ENCODE assay signal across 29 cellular contexts in genomic region chr5:94276056-94276455, GRCh38.
"Had no signal": no experiment of that assay in that cellular context is flagged by ENCODE, and none has a peak within 500 bp of the region (broad histone marks: within the 10 kb centered on the region; RNA-seq: fewer than 3 reads in every experiment).

No MANE protein-coding gene starts in this region.

- H3K27ac ChIP-seq: brain microvascular endothelial cell, pancreas, prostate gland, right atrium auricular region, spleen, testis, transverse colon, VCaP had no signal

- H3K27ac Mint-ChIP-seq: activated naive CD4-positive, alpha-beta T cell treated with anti-CD3 and anti-CD28 coated beads for 36 hours; activated naive CD8-positive, alpha-beta T cell treated with anti-CD3 and anti-CD28 coated beads for 36 hours; effector memory CD8-positive, alpha-beta T cell; immature natural killer cell; memory B cell; naive thymus-derived CD4-positive, alpha-beta T cell had no signal

- ATAC-seq: effector memory CD8-positive, alpha-beta T cell; left colon; naive thymus-derived CD4-positive, alpha-beta T cell; pancreas; stimulated activated naive CD8-positive, alpha-beta T cell treated with anti-CD3 and anti-CD28 coated beads, Interleukin-15, Interleukin-2, amounts not matched to agents 100 U/mL and 50 U/mL, for 24 hours had no signal

- H3K9me3 ChIP-seq: pancreas, prostate gland, right atrium auricular region, testis, transverse colon had no signal

- H3K36me3 Mint-ChIP-seq: activated naive CD8-positive, alpha-beta T cell treated with anti-CD3 and anti-CD28 coated beads for 36 hours; immature natural killer cell; memory B cell had no signal

- H3K4me3 ChIP-seq: pancreas, prostate gland, right atrium auricular region, spleen, testis, transverse colon had no signal

- H3K4me1 ChIP-seq: pancreas, prostate gland, right atrium auricular region, spleen, testis, transverse colon had no signal

- H3K27me3 ChIP-seq: brain microvascular endothelial cell, pancreas, right atrium auricular region, spleen, testis, transverse colon had no signal

- DNase-seq: activated CD4-positive, alpha-beta T cell treated with anti-CD3 and anti-CD28 coated beads for 4 hours; activated CD4-positive, alpha-beta T cell treated with anti-CD3 and anti-CD28 coated beads, Interleukin-2, amount 50 U/mL, for 4 hours; activated effector memory CD4-positive, alpha-beta T cell treated with anti-CD3 and anti-CD28 coated beads, Interleukin-2, amount 50 U/mL, for 16 hours; activated naive CD4-positive, alpha-beta T cell treated with anti-CD3 and anti-CD28 coated beads for 36 hours; activated naive CD8-positive, alpha-beta T cell treated with anti-CD3 and anti-CD28 coated beads for 36 hours; amniotic stem cell; brain microvascular endothelial cell; caudate nucleus; cortex of kidney; effector memory CD8-positive, alpha-beta T cell; head of caudate nucleus; hypothalamus; immature natural killer cell; kidney; left colon; midbrain; naive thymus-derived CD4-positive, alpha-beta T cell; pancreas; spleen; stimulated activated naive CD8-positive, alpha-beta T cell treated with anti-CD3 and anti-CD28 coated beads, Interleukin-15, Interleukin-2, amounts not matched to agents 100 U/mL and 50 U/mL, for 24 hours; T-helper 1 cell; testis; transverse colon had no signal

- H3K9me3 Mint-ChIP-seq: activated naive CD8-positive, alpha-beta T cell treated with anti-CD3 and anti-CD28 coated beads for 36 hours; effector memory CD8-positive, alpha-beta T cell; memory B cell had no signal

- H3K27me3 Mint-ChIP-seq: effector memory CD8-positive, alpha-beta T cell; memory B cell had no signal

- H3K4me3 Mint-ChIP-seq: activated naive CD4-positive, alpha-beta T cell treated with anti-CD3 and anti-CD28 coated beads for 36 hours; activated naive CD8-positive, alpha-beta T cell treated with anti-CD3 and anti-CD28 coated beads for 36 hours; effector memory CD8-positive, alpha-beta T cell; immature natural killer cell; memory B cell; naive thymus-derived CD4-positive, alpha-beta T cell had no signal

- H3K36me3 ChIP-seq: brain microvascular endothelial cell, pancreas, prostate gland, right atrium auricular region, spleen, transverse colon had no signal

- FAIRE-seq: astrocyte, kidney, pancreas, TTC549 had no signal

- H3K4me1 Mint-ChIP-seq: activated naive CD8-positive, alpha-beta T cell treated with anti-CD3 and anti-CD28 coated beads for 36 hours; immature natural killer cell; memory B cell; naive thymus-derived CD4-positive, alpha-beta T cell had no signal
